Comparison of ENCODE assay signal across 16 cellular contexts in genomic region chr3:113663324-113663750, GRCh38.
DNase-seq lines count a peak whose midpoint lies in the region; ATAC-seq lines count a peak whose summit lies in the region.
"Had no signal": no experiment of that assay in that cellular context is flagged by ENCODE, and none has a peak within 500 bp of the region (broad histone marks: within the 10 kb centered on the region; RNA-seq: fewer than 3 reads in every experiment).

No MANE protein-coding gene starts in this region.

- H3K4me1 ChIP-seq in HUES48 (ENCODE audit: control insufficient read depth, insufficient read depth, low read length) (peaks cover 6% of the 10 kb centered on the region), endocrine pancreas (ENCODE audit: control insufficient read depth, insufficient read depth, low read length) (peaks cover 33% of the 10 kb centered on the region), mucosa of rectum (ENCODE audit: control insufficient read depth in 2 of 2, insufficient read depth in 2 of 2, low read length in 2 of 2) (peaks cover 11 to 12% of the 10 kb centered on the region in 2 donors), stomach smooth muscle (ENCODE audit: control insufficient read depth, insufficient read depth, low read length) (peaks cover 13% of the 10 kb centered on the region)

- H3K9me3 ChIP-seq in HUES48 (ENCODE audit: control insufficient read depth, insufficient read depth, low read length) (no peaks in the 10 kb centered on the region), endocrine pancreas (ENCODE audit: control insufficient read depth, low read length) (no peaks in the 10 kb centered on the region), mucosa of rectum (ENCODE audit: control insufficient read depth in 2 of 2, low read length in 2 of 2) (no peaks in the 10 kb centered on the region), stomach smooth muscle (ENCODE audit: control insufficient read depth in 2 of 2, low read length in 2 of 2) (no peaks in the 10 kb centered on the region)
- H3K9me3 ChIP-seq: SJSA1, thyroid gland had no signal

- peak overlapping the region; percentile 17 for H3K27ac ChIP-seq in HUES48 (ENCODE audit: low read depth, low read length)
- H3K27ac ChIP-seq in mucosa of rectum (ENCODE audit: low read depth in 2 of 2, low read length in 2 of 2), result peak overlapping the region; percentile 12 to 31
- peak overlapping the region; percentile 13 for H3K27ac ChIP-seq in stomach smooth muscle (ENCODE audit: low read length)
- H3K27ac ChIP-seq: SJSA1, thyroid gland had no signal

- H3K27me3 ChIP-seq in HUES48 (ENCODE audit: control insufficient read depth, insufficient read depth, low read length) (no peaks in the 10 kb centered on the region), endocrine pancreas (ENCODE audit: control insufficient read depth, insufficient read depth, low read length) (no peaks in the 10 kb centered on the region), mucosa of rectum (ENCODE audit: control insufficient read depth in 2 of 2, insufficient read depth in 2 of 2, low read length in 2 of 2) (no peaks in the 10 kb centered on the region), stomach smooth muscle (ENCODE audit: control insufficient read depth in 1 of 2, insufficient read depth in 2 of 2, low read length in 2 of 2) (no peaks in the 10 kb centered on the region)
- H3K27me3 ChIP-seq: SJSA1, thyroid gland had no signal

- ATAC-seq in HG02798 (IDR thresholded peaks at IDR 0.05; ENCODE audit: poor library complexity, unreplicated experiment), result no peak

- peaks cover 24% of the 10 kb centered on the region for H3K36me3 ChIP-seq in HUES48 (ENCODE audit: control insufficient read depth, insufficient read depth, low read length)
- H3K36me3 ChIP-seq in endocrine pancreas (ENCODE audit: control insufficient read depth, insufficient read depth, low read length), result no peaks in the 10 kb centered on the region
- peaks cover 30 to 31% of the 10 kb centered on the region in 2 donors for H3K36me3 ChIP-seq in mucosa of rectum (ENCODE audit: control insufficient read depth in 2 of 2, insufficient read depth in 2 of 2, low read length in 2 of 2)
- peaks cover 9 to 17% of the 10 kb centered on the region in 2 donors for H3K36me3 ChIP-seq in stomach smooth muscle (ENCODE audit: control insufficient read depth in 2 of 2, insufficient read depth in 2 of 2, low read length in 2 of 2)

- DNase-seq in HUDEP-2 (lab: John Stamatoyannopoulos, UW; ENCODE audit: unreplicated experiment in 76 of 76), result no peak
- no peak for DNase-seq in epidermal melanocyte (ENCODE audit: insufficient read length, low spot score)
- DNase-seq: activated CD8-positive, alpha-beta memory T cell treated with anti-CD3 and anti-CD28 coated beads, Interleukin-2, amount 50 U/mL, for 48 hours; activated naive CD8-positive, alpha-beta T cell treated with anti-CD3 and anti-CD28 coated beads, Interleukin-2, amount 10 ng/mL, durations not matched to agents 7 days and 5 days; foreskin fibroblast; hippocampal formation; NCI-H1436 treated with DMSO at 0.1 percent for 48 hours; NCI-H2171; NCI-H524 treated with DMSO at 0.1 percent for 48 hours; thyroid gland had no signal

- H3K9ac ChIP-seq in HUES48 (ENCODE audit: low read depth, low read length) (no peak overlapping the region), endocrine pancreas (ENCODE audit: control insufficient read depth, insufficient read depth, low read length) (no peak overlapping the region), mucosa of rectum (ENCODE audit: low read depth in 1 of 2, low read length in 2 of 2) (no peak overlapping the region), stomach smooth muscle (ENCODE audit: low read length in 2 of 2) (no peak overlapping the region)

- H3K4me3 ChIP-seq in HUES48 (ENCODE audit: low read depth, low read length), result no peak overlapping the region
- H3K4me3 ChIP-seq in endocrine pancreas (ENCODE audit: control insufficient read depth, insufficient read depth, low read length), result peak overlapping the region; percentile 44
- peak overlapping the region in 1 of 2 donors; percentile 2 for H3K4me3 ChIP-seq in mucosa of rectum (ENCODE audit: low read length in 2 of 2)
- no peak overlapping the region for H3K4me3 ChIP-seq in stomach smooth muscle (ENCODE audit: low read length in 2 of 2)
- H3K4me3 ChIP-seq: SJSA1, thyroid gland had no signal
